31 cellular contexts compared by ENCODE assay signal in the genomic region with DNA sequence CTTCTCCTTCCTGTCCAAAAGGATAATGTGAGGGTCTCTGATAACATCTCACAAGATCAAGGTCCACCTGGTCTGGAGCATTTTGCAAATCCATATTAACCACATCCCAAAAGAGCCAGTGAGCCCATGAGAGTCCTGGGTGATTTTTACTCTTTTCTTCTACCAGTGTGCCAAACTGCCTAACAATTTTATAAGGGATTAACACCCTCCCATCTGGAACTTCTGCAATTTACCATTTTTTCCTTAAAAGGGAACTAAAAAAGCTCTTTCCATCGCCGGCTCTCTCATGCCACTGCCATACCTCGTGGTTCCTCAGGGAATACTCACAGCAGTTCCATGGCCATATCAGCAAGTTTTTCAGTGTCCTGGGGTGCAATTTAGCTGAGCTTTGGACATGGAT.
"Had no signal": no experiment of that assay in that cellular context is flagged by ENCODE, and none has a peak within 500 bp of the region (broad histone marks: within the 10 kb centered on the region; RNA-seq: fewer than 3 reads in every experiment).

No MANE protein-coding gene starts in this region.

- H3K27me3 ChIP-seq: ascending aorta, cardiac muscle cell, heart left ventricle, left lung, sigmoid colon, uterus had no signal

- H3K36me3 Mint-ChIP-seq: activated naive CD4-positive, alpha-beta T cell treated with anti-CD3 and anti-CD28 coated beads, Interleukin-2, amount 10 ng/mL, durations not matched to agents 7 days and 5 days; natural killer cell; stimulated activated memory B cell treated with anti-CD40 and anti-IgM and Interleukin-4, amounts not matched to agents 10 μg/mL and 1 μg/mL and 100 μg/mL, for 72 hours had no signal

- H3K4me3 Mint-ChIP-seq: activated naive CD4-positive, alpha-beta T cell treated with anti-CD3 and anti-CD28 coated beads, Interleukin-2, amount 10 ng/mL, durations not matched to agents 7 days and 5 days; activated naive CD8-positive, alpha-beta T cell treated with anti-CD3 and anti-CD28 coated beads, Interleukin-2, amount 10 ng/mL, durations not matched to agents 7 days and 5 days; brain; natural killer cell; stimulated activated memory B cell treated with anti-CD40 and anti-IgM and Interleukin-4, amounts not matched to agents 10 μg/mL and 1 μg/mL and 100 μg/mL, for 72 hours; stimulated activated naive CD8-positive, alpha-beta T cell treated with anti-CD3 and anti-CD28 coated beads, Interleukin-15, amount 100 ng/mL, for 72 hours; T-helper 1 cell treated with Interleukin-12 subunit alpha and Interleukin-12 subunit beta and Interleukin-4 antibody, amounts not matched to agents 30 μg/mL and 1 μg/mL, for 36 hours; type B pancreatic cell had no signal

- H3K27me3 Mint-ChIP-seq: brain; stimulated activated naive CD8-positive, alpha-beta T cell treated with anti-CD3 and anti-CD28 coated beads, Interleukin-15, amount 100 ng/mL, for 72 hours had no signal

- DNase-seq: activated CD4-positive, alpha-beta T cell treated with anti-CD3 and anti-CD28 coated beads for 48 hours; activated CD4-positive, alpha-beta T cell treated with anti-CD3 and anti-CD28 coated beads, Interleukin-2, amount 50 U/mL, for 48 hours; activated CD8-positive, alpha-beta memory T cell treated with anti-CD3 and anti-CD28 coated beads for 24 hours; activated gamma-delta T cell; activated naive CD4-positive, alpha-beta T cell treated with anti-CD3 and anti-CD28 coated beads, Interleukin-2, amount 10 ng/mL, durations not matched to agents 7 days and 5 days; activated naive CD8-positive, alpha-beta T cell treated with anti-CD3 and anti-CD28 coated beads, Interleukin-2, amount 10 ng/mL, durations not matched to agents 7 days and 5 days; foreskin keratinocyte; heart left ventricle; kidney glomerular epithelial cell; left lung; mesendoderm; natural killer cell; sigmoid colon; small intestine; stimulated activated CD4-positive, alpha-beta T cell treated with anti-CD3 and anti-CD28 coated beads, Interleukin-1b, Interleukin-23, amount 100 ng/mL, for 48 hours; stimulated activated CD4-positive, alpha-beta T cell treated with anti-CD3 and anti-CD28 coated beads, Interleukin-4, amount 100 ng/mL, for 4 hours; stimulated activated CD8-positive, alpha-beta memory T cell treated with anti-CD3 and anti-CD28 coated beads, Interleukin-4, amount 100 ng/mL, for 48 hours; stimulated activated naive CD8-positive, alpha-beta T cell treated with anti-CD3 and anti-CD28 coated beads, Interleukin-15, amount 100 ng/mL, for 72 hours; substantia nigra; T-helper 9 cell; uterus; WERI-Rb-1 had no signal

- H3K4me1 ChIP-seq: ascending aorta, foreskin keratinocyte, left lung, prostate gland had no signal

- H3K4me1 Mint-ChIP-seq: natural killer cell; stimulated activated memory B cell treated with anti-CD40 and anti-IgM and Interleukin-4, amounts not matched to agents 10 μg/mL and 1 μg/mL and 100 μg/mL, for 72 hours; stimulated activated naive CD8-positive, alpha-beta T cell treated with anti-CD3 and anti-CD28 coated beads, Interleukin-15, amount 100 ng/mL, for 72 hours had no signal

- H3K27ac Mint-ChIP-seq: activated naive CD4-positive, alpha-beta T cell treated with anti-CD3 and anti-CD28 coated beads, Interleukin-2, amount 10 ng/mL, durations not matched to agents 7 days and 5 days; activated naive CD8-positive, alpha-beta T cell treated with anti-CD3 and anti-CD28 coated beads, Interleukin-2, amount 10 ng/mL, durations not matched to agents 7 days and 5 days; natural killer cell; stimulated activated memory B cell treated with anti-CD40 and anti-IgM and Interleukin-4, amounts not matched to agents 10 μg/mL and 1 μg/mL and 100 μg/mL, for 72 hours; stimulated activated naive CD8-positive, alpha-beta T cell treated with anti-CD3 and anti-CD28 coated beads, Interleukin-15, amount 100 ng/mL, for 72 hours; T-helper 1 cell treated with Interleukin-12 subunit alpha and Interleukin-12 subunit beta and Interleukin-4 antibody, amounts not matched to agents 30 μg/mL and 1 μg/mL, for 36 hours; type B pancreatic cell had no signal

- H3K9me3 ChIP-seq: ascending aorta, prostate gland, sigmoid colon, uterus had no signal

- H3K4me3 ChIP-seq: ascending aorta, cardiac muscle cell, coronary artery, heart left ventricle, left lung, lung, prostate gland, sigmoid colon, uterus had no signal

- H3K36me3 ChIP-seq: ascending aorta, cardiac muscle cell, heart left ventricle, left lung, prostate gland, sigmoid colon, uterus, WERI-Rb-1 had no signal

- H3K27ac ChIP-seq: ascending aorta, cardiac muscle cell, coronary artery, foreskin keratinocyte, left lung, prostate gland, WERI-Rb-1 had no signal
